Comparison of ENCODE assay signal across 8 cellular contexts in genomic region chr1:26695417-26696190, GRCh38. TPM values are rescaled to one million over a fixed set of nuclear protein-coding genes. Genes with fewer than 3 reads are reported as not detected.
A peak's percentile ranks its signal among the peaks of the same experiment; 100 is the strongest.
DNase-seq lines count a peak whose midpoint lies in the region; ATAC-seq and TF ChIP-seq lines count a peak whose summit lies in the region.

ARID1A (plus strand) TSS chr1:26696015; CDS start chr1:26696404, 389 bp downstream.

- peaks cover 35% of the 10 kb centered on the region for H3K4me1 Mint-ChIP-seq in CD4-positive, alpha-beta T cell (ENCODE audit: low read depth)

- H3K4me3 Mint-ChIP-seq in CD4-positive, alpha-beta T cell: peak within 1 kb of the TSS; percentile 92

- ATAC-seq in CD4-positive, alpha-beta T cell (ENCODE audit: poor library complexity): peak; percentile 60
- peak; percentile 82 to 93 for ATAC-seq in lower lobe of right lung

- H3K36me3 ChIP-seq in ectodermal cell (ENCODE audit: control insufficient read depth, insufficient read depth, low read length) (no peaks in the 10 kb centered on the region), lower lobe of right lung (no peaks in the 10 kb centered on the region)

- H3K9me3 ChIP-seq in CD4-positive, alpha-beta T cell (ENCODE audit: control insufficient read depth, low read length): no peaks in the 10 kb centered on the region
- H3K9me3 ChIP-seq in ectodermal cell (ENCODE audit: control insufficient read depth, low read length) (no peaks in the 10 kb centered on the region), lower lobe of right lung (no peaks in the 10 kb centered on the region)

- H3K27me3 Mint-ChIP-seq in CD4-positive, alpha-beta T cell: no peaks in the 10 kb centered on the region

- H3K4me3 ChIP-seq in ectodermal cell (ENCODE audit: insufficient read depth, low read depth, low read length) (peak within 1 kb of the TSS; percentile 94), lower lobe of right lung (peak within 1 kb of the TSS; percentile 83)

- no peaks in the 10 kb centered on the region for H3K9me3 Mint-ChIP-seq in CD4-positive, alpha-beta T cell

- H3K27ac ChIP-seq in CD4-positive, alpha-beta T cell (ENCODE audit: low read depth, low read length): peak within 1 kb of the TSS; percentile 88
- H3K27ac ChIP-seq in ectodermal cell (ENCODE audit: insufficient read depth, low read depth, low read length, poor library complexity, severe bottlenecking) (peak within 1 kb of the TSS; percentile 96), lower lobe of right lung (peak within 1 kb of the TSS; percentile 95)

- POLR2A ChIA-PET in CD4-positive, alpha-beta T cell (lab: Charles Lee): interaction anchor here (1.0 to 13.4 kb wide), 9 partner anchors 10 to 138 kb away, joined by 3 to 346 read pairs (median 15); partner anchors contain the start of gene PIGV

- DNase-seq in CD4-positive, alpha-beta T cell: peak; percentile 93 to 97 (median 94)
- peak; percentile 90 for DNase-seq in GM20000 (ENCODE audit: low spot score)
- DNase-seq in HT-29 (ENCODE audit: low spot score): peak; percentile 96
- DNase-seq in NOMO-1 (lab: John Stamatoyannopoulos, UW; ENCODE audit: unreplicated experiment in 2 of 2): peak; percentile 93 to 94
- peak; percentile 98 for DNase-seq in activated CD8-positive, alpha-beta memory T cell treated with anti-CD3 and anti-CD28 coated beads for 24 hours
- peak; percentile 98 for DNase-seq in lower lobe of right lung
- peak; percentile 92 for DNase-seq in stimulated activated CD4-positive, alpha-beta T cell treated with anti-CD3 and anti-CD28 coated beads, Interleukin-4, amount 100 ng/mL, for 48 hours (ENCODE audit: low read depth in 2 of 2)

- intact Hi-C loops in CD4-positive, alpha-beta T cell (cut with DNase I, micrococcal nuclease): loop anchor here in 1 of 2 experiments (1.0 to 2.0 kb wide), 3 partner anchors 49 to 195 kb away; no protein-coding TSS in a partner anchor
- intact Hi-C loops in lower lobe of right lung (cut with DNase I): loop anchor here (10.0 kb wide), 1 partner anchor 89 kb away; the partner anchor contains the start of gene PIGV

- no peak for TF ChIP-seq CTCF in CD4-positive, alpha-beta T cell (IDR thresholded peaks at IDR 0.05)
- TF ChIP-seq CTCF in GM20000 (IDR thresholded peaks at IDR 0.05; ENCODE audit: extremely low read depth, missing control alignments) (no peak), lower lobe of right lung (IDR thresholded peaks at IDR 0.05) (peak; percentile 18)

- peaks cover 12% of the 10 kb centered on the region for H3K36me3 Mint-ChIP-seq in CD4-positive, alpha-beta T cell (ENCODE audit: low read depth)

- peaks cover 33% of the 10 kb centered on the region for H3K4me1 ChIP-seq in ectodermal cell (ENCODE audit: control insufficient read depth, insufficient read depth, low read length)
- H3K4me1 ChIP-seq in lower lobe of right lung: peaks cover 57% of the 10 kb centered on the region

- 0 to 1% methylated on average over 73 to 78 of the region's 86 CpGs for WGBS in ectodermal cell, 2 experiments

- peak within 1 kb of the TSS; percentile 96 for H3K27ac Mint-ChIP-seq in CD4-positive, alpha-beta T cell

- CTCF ChIA-PET in CD4-positive, alpha-beta T cell (lab: Charles Lee): interaction anchor here (1.3 to 5.1 kb wide), 6 partner anchors 18 to 94 kb away, joined by 3 to 47 read pairs (median 9); partner anchors contain the start of gene PIGV

- H3K27me3 ChIP-seq in CD4-positive, alpha-beta T cell (ENCODE audit: control insufficient read depth, insufficient read depth, low read length): no peaks in the 10 kb centered on the region
- H3K27me3 ChIP-seq in ectodermal cell (ENCODE audit: control insufficient read depth, insufficient read depth, low read length, poor library complexity, severe bottlenecking) (no peaks in the 10 kb centered on the region), lower lobe of right lung (ENCODE audit: low read depth) (no peaks in the 10 kb centered on the region)

RNA-seq across cellular contexts. Expression of gene ARID1A, which starts in this region (rescaled TPM):
- 100 to 1,000 TPM; 102 to 103 TPM for total RNA-seq in CD4-positive, alpha-beta T cell
- 28.4 and 37.2 TPM in 2 replicates for total RNA-seq in HT-29 (2014; rRNA removed; shearing (Covaris generic))
- polyA plus RNA-seq in ectodermal cell (2013, experiment 1 of 4): 103 TPM
- 120 TPM for polyA plus RNA-seq in ectodermal cell (2013, experiment 2 of 4)
- 84.8 TPM for polyA plus RNA-seq in ectodermal cell (2013, experiment 3 of 4)
- 101 TPM for polyA plus RNA-seq in ectodermal cell (2013, experiment 4 of 4)
- 72.4 TPM for total RNA-seq in lower lobe of right lung

Comparison
In these comparisons a context has a peak if more than half of its experiments do, and no peak if none do; other contexts are left out.
1. Peak in every context shown above with its lines: DNase-seq, ATAC-seq, H3K4me3 ChIP-seq and H3K27ac ChIP-seq.